Comparison of ENCODE assay signal across 9 cellular contexts in genomic region chr17:3512512-3513171, GRCh38. TPM values are rescaled to one million over a fixed set of nuclear protein-coding genes. Genes with fewer than 3 reads are reported as not detected.
DNase-seq lines count a peak whose midpoint lies in the region; ATAC-seq and TF ChIP-seq lines count a peak whose summit lies in the region.
"Had no signal": no experiment of that assay in that cellular context is flagged by ENCODE, and none has a peak within 500 bp of the region (broad histone marks: within the 10 kb centered on the region; RNA-seq: fewer than 3 reads in every experiment).

No MANE protein-coding gene starts in this region.

- no peak overlapping the region for H2BK15ac ChIP-seq in mesendoderm (replicated peaks; ENCODE audit: low read depth)

- H3K36me3 ChIP-seq in Panc1 (ENCODE audit: control insufficient read depth, insufficient read depth, low read length) = no peaks in the 10 kb centered on the region
- H3K36me3 ChIP-seq in fibroblast of lung (ENCODE audit: control insufficient read depth, insufficient read depth, low read length) = no peaks in the 10 kb centered on the region
- no peaks in the 10 kb centered on the region for H3K36me3 ChIP-seq in mesendoderm (ENCODE audit: control insufficient read depth, insufficient read depth, low read length)
- H3K36me3 ChIP-seq in suprapubic skin = no peaks in the 10 kb centered on the region
- H3K36me3 ChIP-seq in WERI-Rb-1 = no peaks in the 10 kb centered on the region

- no peak overlapping the region for H4K5ac ChIP-seq in mesendoderm (ENCODE audit: low read length)

- TF ChIP-seq EP300 in suprapubic skin (IDR thresholded peaks at IDR 0.05) = no peak

- H4K20me1 ChIP-seq in fibroblast of lung (ENCODE audit: control insufficient read depth, extremely low read depth, insufficient read depth, low read length) = no peaks in the 10 kb centered on the region

- BruUV-seq in Panc1 (replicated peaks; lab: Mats Ljungman, UMichigan) = no TSS peak

- no peak for TF ChIP-seq CTCF in Panc1 (IDR thresholded peaks at IDR 0.05)
- no peak for TF ChIP-seq CTCF in fibroblast of lung (conservative IDR thresholded peaks at IDR 0.05 in 1 of 2, IDR thresholded peaks at IDR 0.05 in 1 of 2; ENCODE audit: low read depth in 1 of 2, low read length in 2 of 2)
- TF ChIP-seq CTCF in suprapubic skin (IDR thresholded peaks at IDR 0.05) = no peak
- TF ChIP-seq CTCF in WERI-Rb-1 (IDR thresholded peaks at IDR 0.05; ENCODE audit: low read depth, low read length) = no peak

- no peak overlapping the region for H3K56ac ChIP-seq in mesendoderm (ENCODE audit: low read length)

- no peak overlapping the region for H3K18ac ChIP-seq in mesendoderm (ENCODE audit: low read length)

- TF ChIP-seq POLR2A in suprapubic skin (IDR thresholded peaks at IDR 0.05) = no peak

- H2BK120ac ChIP-seq in mesendoderm (ENCODE audit: low read depth, low read length) = no peak overlapping the region

- no peak overlapping the region for H3K23ac ChIP-seq in mesendoderm (ENCODE audit: low read length)

- no peak overlapping the region for H3K4ac ChIP-seq in mesendoderm (ENCODE audit: low read depth, low read length)

- H3K9me3 ChIP-seq in Panc1 (ENCODE audit: control insufficient read depth, insufficient read depth, low read depth, low read length) (no peaks in the 10 kb centered on the region), fibroblast of lung (ENCODE audit: control insufficient read depth, insufficient read depth, low read depth, low read length) (no peaks in the 10 kb centered on the region), suprapubic skin (no peaks in the 10 kb centered on the region), WERI-Rb-1 (ENCODE audit: severe bottlenecking) (no peaks in the 10 kb centered on the region)

- 100% methylated on average over 1 of the region's 20 CpGs for WGBS in mesendoderm (ENCODE audit: extremely low coverage, insufficient coverage, low lambda C conversion rate)
- 46% methylated on average over 20 of the region's 20 CpGs for WGBS in suprapubic skin

- POLR2A ChIA-PET in Panc1 (lab: Charles Lee) = no interaction called here

- intact Hi-C loops in Panc1 (cut with micrococcal nuclease; ENCODE audit: unreplicated experiment) = no loop called here

- no peak overlapping the region for H3K4me3 ChIP-seq in Panc1 (ENCODE audit: low read depth in 2 of 2, low read length in 2 of 2)
- H3K4me3 ChIP-seq in fibroblast of lung (replicated peaks in 1 of 4; ENCODE audit: control extremely low read depth in 1 of 4, insufficient read depth in 1 of 4, low read depth in 3 of 4, low read length in 4 of 4) = peak overlapping the region in 2 of 4 experiments; percentile 7 to 12
- H3K4me3 ChIP-seq in mesendoderm (ENCODE audit: low read length) = no peak overlapping the region
- no peak overlapping the region for H3K4me3 ChIP-seq in suprapubic skin
- H3K4me3 ChIP-seq in WERI-Rb-1 (ENCODE audit: low read depth, low read length) = no peak overlapping the region

- no peak overlapping the region for H3K9ac ChIP-seq in fibroblast of lung (ENCODE audit: insufficient read depth, low read length)
- no peak overlapping the region for H3K9ac ChIP-seq in mesendoderm (ENCODE audit: low read length)

- H3K79me2 ChIP-seq in fibroblast of lung (ENCODE audit: control insufficient read depth, insufficient read depth, low read length) (no peaks in the 10 kb centered on the region), mesendoderm (ENCODE audit: control insufficient read depth, insufficient read depth, low read length) (no peaks in the 10 kb centered on the region)

- H3K27me3 ChIP-seq in Panc1 (ENCODE audit: control insufficient read depth, insufficient read depth, low read length) (no peaks in the 10 kb centered on the region), fibroblast of lung (ENCODE audit: control insufficient read depth, insufficient read depth, low read length) (no peaks in the 10 kb centered on the region), mesendoderm (ENCODE audit: insufficient read depth, low read length, poor library complexity) (no peaks in the 10 kb centered on the region), suprapubic skin (no peaks in the 10 kb centered on the region), WERI-Rb-1 (ENCODE audit: insufficient read depth, low read depth, severe bottlenecking) (no peaks in the 10 kb centered on the region)

- no peak overlapping the region for H4K8ac ChIP-seq in mesendoderm (ENCODE audit: low read depth, low read length)

- H3K79me1 ChIP-seq in mesendoderm (ENCODE audit: low read length) = no peaks in the 10 kb centered on the region

- H2AFZ ChIP-seq in fibroblast of lung (ENCODE audit: low read length) = peak overlapping the region; percentile 19

- DNase-seq in Panc1 (ENCODE audit: low read depth, low spot score) = no peak
- peak; percentile 45 to 90 for DNase-seq in fibroblast of lung (ENCODE audit: low read depth in 2 of 2)
- DNase-seq in mesendoderm = peak; percentile 80
- peak; percentile 82 to 87 for DNase-seq in suprapubic skin (ENCODE audit: low spot score in 2 of 2)
- DNase-seq in WERI-Rb-1 = no peak
- no peak for DNase-seq in NCI-H1105 treated with DMSO at 0.1 percent for 48 hours (lab: John Stamatoyannopoulos, UW)
- DNase-seq in NCI-H1092 (lab: John Stamatoyannopoulos, UW) = no peak
- DNase-seq in NCI-H1694 treated with DMSO at 0.1 percent for 48 hours (lab: John Stamatoyannopoulos, UW) = no peak
- DNase-seq: NCI-H2029 had no signal

- H3K4me1 ChIP-seq in Panc1 (ENCODE audit: control insufficient read depth, insufficient read depth, low read length) (no peaks in the 10 kb centered on the region), fibroblast of lung (ENCODE audit: control insufficient read depth, extremely low read depth, insufficient read depth, low read length) (peaks cover 2% of the 10 kb centered on the region), mesendoderm (ENCODE audit: control insufficient read depth, low read depth, low read length) (peaks cover 2% of the 10 kb centered on the region), suprapubic skin (peaks cover 17% of the 10 kb centered on the region)

- no peak overlapping the region for H2BK5ac ChIP-seq in mesendoderm (ENCODE audit: low read length)

- H3K27ac ChIP-seq in Panc1 (ENCODE audit: low read length) (no peak overlapping the region), fibroblast of lung (ENCODE audit: insufficient read depth, low read length) (no peak overlapping the region), mesendoderm (ENCODE audit: low read depth, low read length) (no peak overlapping the region), suprapubic skin (peak overlapping the region; percentile 84), WERI-Rb-1 (no peak overlapping the region)

- CTCF ChIA-PET in Panc1 (lab: Charles Lee) = no interaction called here

- 0 out of 2 replicates have a peak, but pooled peaks have one; percentile 51 for ATAC-seq in Panc1

- H2AK5ac ChIP-seq in mesendoderm (ENCODE audit: low read length) = no peak overlapping the region

- in situ Hi-C loops in Panc1 (cut with HindIII; ENCODE audit: low pct_unique_long_range_greater_than_20kb, low sequenced_read_pairs) = no loop called here

- peak overlapping the region; percentile 59 for H3K4me2 ChIP-seq in fibroblast of lung (ENCODE audit: extremely low read depth, insufficient read depth, low read length)
- no peak overlapping the region for H3K4me2 ChIP-seq in mesendoderm (ENCODE audit: low read length)

RNA-seq across cellular contexts. Expression of gene ASPA, which starts 36.8 kb away (rescaled TPM):
- total RNA-seq in Panc1 (2021; ENCODE audit: unreplicated experiment) (not detected), fibroblast of lung (4.6 and 5.4 TPM in 2 replicates), suprapubic skin (1 to 10 TPM in 3 of 4 donors, under 1 TPM in 1; 0.98 to 5.4 (median 1.8) TPM)
- polyA plus RNA-seq in Panc1 (2012; ENCODE audit: insufficient read length) = not detected
- 1.3 and 1.7 TPM in 2 replicates for polyA plus RNA-seq in fibroblast of lung
- 0.47 and 0.99 TPM in 2 replicates for polyA plus RNA-seq in fibroblast of lung (2012)
- not detected in 2 replicates for polyA minus RNA-seq in fibroblast of lung (ENCODE audit: low replicate concordance)
- not detected for polyA plus RNA-seq in mesendoderm (2013, experiment 1 of 2)
- not detected for polyA plus RNA-seq in mesendoderm (2013, experiment 2 of 2)

RNA-seq across cellular contexts. Expression of gene SPATA22, which starts 41.0 kb away (rescaled TPM):
- total RNA-seq in Panc1 (2021; ENCODE audit: unreplicated experiment) (not detected), fibroblast of lung (0.17 and 0.51 TPM in 2 replicates), suprapubic skin (not detected)
- not detected for polyA plus RNA-seq in Panc1 (2012; ENCODE audit: insufficient read length)
- polyA plus RNA-seq in fibroblast of lung = 0.33 and 0.63 TPM in 2 replicates
- 0.28 and 0.33 TPM in 2 replicates for polyA plus RNA-seq in fibroblast of lung (2012)
- 0.24 TPM in 1 of 2 replicates, not detected in the other for polyA minus RNA-seq in fibroblast of lung (ENCODE audit: low replicate concordance)
- not detected for polyA plus RNA-seq in mesendoderm (2013, experiment 1 of 2)
- not detected for polyA plus RNA-seq in mesendoderm (2013, experiment 2 of 2)

RNA-seq across cellular contexts. Expression of gene TRPV3, which starts 45.0 kb away (rescaled TPM):
- total RNA-seq in Panc1 (2021; ENCODE audit: unreplicated experiment) (0.31 TPM), fibroblast of lung (0.77 and 0.99 TPM in 2 replicates), suprapubic skin (10 to 100 TPM; 25.6 to 45.4 (median 34.4) TPM)
- 0.42 TPM for polyA plus RNA-seq in Panc1 (2012; ENCODE audit: insufficient read length)
- polyA plus RNA-seq in fibroblast of lung = 0.20 and 0.50 TPM in 2 replicates
- 0.20 and 0.38 TPM in 2 replicates for polyA plus RNA-seq in fibroblast of lung (2012)
- not detected in 2 replicates for polyA minus RNA-seq in fibroblast of lung (ENCODE audit: low replicate concordance)
- polyA plus RNA-seq in mesendoderm (2013, experiment 1 of 2) = 0.49 TPM
- polyA plus RNA-seq in mesendoderm (2013, experiment 2 of 2) = 0.48 TPM

Comparison
In these comparisons a context has a peak if more than half of its experiments do, and no peak if none do; other contexts are left out.
1. DNase-seq: peak in fibroblast of lung (2 of 2), mesendoderm (single experiment) and suprapubic skin (2 of 2); none in Panc1 (single experiment), WERI-Rb-1 (single experiment), NCI-H1105 treated with DMSO at 0.1 percent for 48 hours (single experiment), NCI-H1092 (single experiment) and NCI-H1694 treated with DMSO at 0.1 percent for 48 hours (single experiment).
2. RNA of gene TRPV3, which starts 45.0 kb away (total RNA-seq): 25.6 to 45.4 TPM in suprapubic skin; 0.77 to 0.99 TPM in fibroblast of lung and 0.31 TPM in Panc1 (single experiment); every median in the first group is over 10 times any median in the second.